10 cellular contexts compared by ENCODE assay signal in the genomic region with DNA sequence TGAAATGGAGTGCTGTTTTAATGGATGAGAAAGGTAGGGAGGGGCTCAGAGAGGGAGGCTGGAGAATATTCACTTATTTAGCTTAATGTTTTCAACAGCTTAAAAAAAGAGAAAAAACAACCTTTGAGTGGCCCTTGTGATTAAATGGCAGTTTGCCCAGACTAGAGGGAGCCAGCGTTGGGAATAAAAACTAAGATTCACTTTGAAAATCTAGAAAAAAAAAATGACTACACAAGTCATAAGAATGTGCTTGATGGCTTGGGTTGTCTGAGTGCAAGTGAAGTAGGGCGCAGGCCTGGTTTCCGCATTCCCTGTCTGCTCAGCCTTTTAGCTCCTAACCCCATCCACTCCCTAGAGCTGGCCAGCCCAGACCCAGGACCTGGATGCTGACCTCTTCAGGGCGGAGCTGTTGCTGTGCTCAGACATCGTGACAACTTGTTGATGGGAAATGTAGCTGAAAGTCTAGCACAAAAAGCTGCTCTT. TPM values are rescaled to one million over a fixed set of nuclear protein-coding genes. Genes with fewer than 3 reads are reported as not detected.
DNase-seq lines count a peak whose midpoint lies in the region; ATAC-seq and TF ChIP-seq lines count a peak whose summit lies in the region.
"Had no signal": no experiment of that assay in that cellular context is flagged by ENCODE, and none has a peak within 500 bp of the region (broad histone marks: within the 10 kb centered on the region; RNA-seq: fewer than 3 reads in every experiment).

No MANE protein-coding gene starts in this region.

- H3K9me3 ChIP-seq in breast epithelium = no peaks in the 10 kb centered on the region
- no peaks in the 10 kb centered on the region for H3K9me3 ChIP-seq in mammary epithelial cell (replicated peaks; ENCODE audit: insufficient read depth, low read length)
- H3K9me3 ChIP-seq in vagina = no peaks in the 10 kb centered on the region
- no peaks in the 10 kb centered on the region for H3K9me3 ChIP-seq in OCI-LY7 (ENCODE audit: low read length)

- no peaks in the 10 kb centered on the region for H3K27me3 Mint-ChIP-seq in nephron (ENCODE audit: low read depth)

- intact Hi-C loops in breast epithelium (cut with DNase I; ENCODE audit: low total_unique reads) (no loop called here), mammary epithelial cell (cut with micrococcal nuclease) (no loop called here), vagina (cut with DNase I) (no loop called here), OCI-LY7 (cut with micrococcal nuclease; ENCODE audit: unreplicated experiment) (no loop called here)

- H3K9me3 Mint-ChIP-seq in nephron = no peaks in the 10 kb centered on the region

- H3K27me3 ChIP-seq in breast epithelium (no peaks in the 10 kb centered on the region), mammary epithelial cell (ENCODE audit: insufficient read depth, low read length) (no peaks in the 10 kb centered on the region), vagina (no peaks in the 10 kb centered on the region)

- H3K79me2 ChIP-seq in mammary epithelial cell (ENCODE audit: insufficient read depth, low read length) = peaks cover 3% of the 10 kb centered on the region
- H3K79me2 ChIP-seq in OCI-LY7 (ENCODE audit: insufficient read depth, low read depth, low read length) = no peaks in the 10 kb centered on the region

- no peak overlapping the region for H3K4me3 ChIP-seq in breast epithelium
- H3K4me3 ChIP-seq in mammary epithelial cell (replicated peaks in 1 of 3; ENCODE audit: insufficient read depth in 1 of 3, low read depth in 2 of 3, low read length in 3 of 3) = no peak overlapping the region
- no peak overlapping the region for H3K4me3 ChIP-seq in fibroblast of villous mesenchyme (ENCODE audit: low read depth, low read length)
- H3K4me3 ChIP-seq in vagina = no peak overlapping the region
- H3K4me3 ChIP-seq in OCI-LY7 (ENCODE audit: low read depth, low read length, poor library complexity, severe bottlenecking) = no peak overlapping the region

- DNase-seq in breast epithelium (ENCODE audit: low spot score in 2 of 2) (peak in 1 of 2 donors; percentile 37), mammary epithelial cell (no peak), fibroblast of villous mesenchyme (ENCODE audit: low read depth) (peak; percentile 78), vagina (ENCODE audit: extremely low spot score in 2 of 2) (no peak), GDM1 (lab: John Stamatoyannopoulos, UW) (no peak), OCI-LY7 (ENCODE audit: low spot score) (no peak)
- DNase-seq: activated CD4-positive, alpha-beta T cell treated with anti-CD3 and anti-CD28 coated beads, Interleukin-2, amount 50 U/mL, for 1 hour; stimulated activated CD4-positive, alpha-beta T cell treated with anti-CD3 and anti-CD28 coated beads, Interleukin-2, amount 100 ng/mL, for 24 hours had no signal

- WGBS in mammary epithelial cell (ENCODE audit: low coverage, missing lambda C conversion rate) = 87% methylated on average over 5 of the region's 5 CpGs

- H3K27ac Mint-ChIP-seq in nephron = peak overlapping the region; percentile 91 to 94 (median 92)

- ATAC-seq in GM21423 (IDR thresholded peaks at IDR 0.05; ENCODE audit: unreplicated experiment) = no peak

- TF ChIP-seq CTCF in breast epithelium (IDR thresholded peaks at IDR 0.05) (no peak), mammary epithelial cell (conservative IDR thresholded peaks at IDR 0.05 in 1 of 2, IDR thresholded peaks at IDR 0.05 in 1 of 2; ENCODE audit: extremely low read depth in 1 of 2, insufficient read depth in 1 of 2, low read depth in 1 of 2, low read length in 2 of 2) (no peak), fibroblast of villous mesenchyme (IDR thresholded peaks at IDR 0.05; ENCODE audit: insufficient read depth, low read depth, low read length) (no peak), nephron (IDR thresholded peaks at IDR 0.05; ENCODE audit: unreplicated experiment in 3 of 3) (no peak), vagina (IDR thresholded peaks at IDR 0.05) (no peak), OCI-LY7 (conservative IDR thresholded peaks at IDR 0.05; ENCODE audit: low read length) (no peak)

- no peaks in the 10 kb centered on the region for H3K9me2 ChIP-seq in OCI-LY7 (ENCODE audit: insufficient read depth, low read length)

- H3K27ac ChIP-seq in breast epithelium = peak overlapping the region; percentile 69 to 77
- H3K27ac ChIP-seq in mammary epithelial cell (ENCODE audit: insufficient read depth, low read depth, low read length) = no peak overlapping the region
- peak overlapping the region; percentile 47 for H3K27ac ChIP-seq in vagina
- no peak overlapping the region for H3K27ac ChIP-seq in OCI-LY7 (ENCODE audit: low read depth, low read length, poor library complexity, severe bottlenecking)

- H3K9ac ChIP-seq in mammary epithelial cell (ENCODE audit: insufficient read depth, low read length) = no peak overlapping the region

- H3K4me2 ChIP-seq in mammary epithelial cell (ENCODE audit: insufficient read depth, low read depth, low read length) (no peak overlapping the region), OCI-LY7 (ENCODE audit: low read length) (no peak overlapping the region)

- H4K20me1 ChIP-seq in mammary epithelial cell (ENCODE audit: insufficient read depth, low read length) (no peaks in the 10 kb centered on the region), OCI-LY7 (ENCODE audit: insufficient read depth, low read length) (no peaks in the 10 kb centered on the region)

- BruUV-seq in mammary epithelial cell (replicated peaks; lab: Mats Ljungman, UMichigan) (no TSS peak), OCI-LY7 (replicated peaks; lab: Mats Ljungman, UMichigan) (no TSS peak)

- H2AFZ ChIP-seq in mammary epithelial cell (ENCODE audit: low read depth, low read length) = no peak overlapping the region
- H2AFZ ChIP-seq in OCI-LY7 (ENCODE audit: low read length) = no peak overlapping the region

- CTCF ChIA-PET in mammary epithelial cell (lab: Charles Lee; ENCODE audit: low non-redundant PET) = no interaction called here
- CTCF ChIA-PET in OCI-LY7 (lab: Charles Lee; ENCODE audit: unreplicated experiment) = no interaction called here

- no peak for TF ChIP-seq POLR2A in breast epithelium (IDR thresholded peaks at IDR 0.05)
- no peak for TF ChIP-seq POLR2A in vagina (IDR thresholded peaks at IDR 0.05)

- H3K36me3 ChIP-seq in breast epithelium (no peaks in the 10 kb centered on the region), mammary epithelial cell (ENCODE audit: insufficient read depth, low read length) (no peaks in the 10 kb centered on the region), vagina (no peaks in the 10 kb centered on the region), OCI-LY7 (ENCODE audit: insufficient read depth, low read length) (no peaks in the 10 kb centered on the region)

- H3K36me3 Mint-ChIP-seq in nephron (ENCODE audit: low read depth) = peaks cover 19% of the 10 kb centered on the region

- H3K4me1 ChIP-seq in breast epithelium (peaks cover 0 to 8% of the 10 kb centered on the region in 2 donors), mammary epithelial cell (ENCODE audit: insufficient read depth, low read length) (no peaks in the 10 kb centered on the region), vagina (peaks cover 39% of the 10 kb centered on the region), OCI-LY7 (ENCODE audit: insufficient read depth, low read length, poor library complexity, severe bottlenecking) (no peaks in the 10 kb centered on the region)

- POLR2A ChIA-PET in OCI-LY7 (lab: Charles Lee) = interaction anchor here (1.0 kb wide), 2 partner anchors 23 to 191 kb away, joined by 3 read pairs; no protein-coding TSS in a partner anchor

- H3K4me1 Mint-ChIP-seq in nephron = peaks cover 50% of the 10 kb centered on the region

- dilution Hi-C loops in mammary epithelial cell (cut with HindIII; ENCODE audit: low sequenced_read_pairs) = no loop called here

- in situ Hi-C loops in mammary epithelial cell (cut with MboI; ENCODE audit: low sequenced_read_pairs in 2 of 2) = no loop called here

- H3K4me3 Mint-ChIP-seq in nephron = peak overlapping the region in 1 of 3 experiments; percentile 25

RNA-seq across cellular contexts. Expression of gene UTRN, which starts 28.9 kb away (rescaled TPM):
- total RNA-seq in breast epithelium (100 to 1,000 TPM; 204 to 397 (median 263) TPM), mammary epithelial cell (10 to 100 TPM; 36.8 to 44.9 TPM), fibroblast of villous mesenchyme (115 and 132 TPM in 2 replicates), vagina (160 TPM), OCI-LY7 (2022) (18.1 and 24.8 TPM in 2 replicates)
- polyA plus RNA-seq in mammary epithelial cell = 10.0 TPM
- polyA minus RNA-seq in mammary epithelial cell = 72.3 TPM
- 16.1 and 17.5 TPM in 2 replicates for total RNA-seq in OCI-LY7 (2014; rRNA removed; shearing (Covaris generic))

Comparison
In these comparisons a context has a peak if more than half of its experiments do, and no peak if none do; other contexts are left out.
1. H3K27ac ChIP-seq: peak in breast epithelium (2 of 2) and vagina (single experiment); none in mammary epithelial cell (single experiment) and OCI-LY7 (single experiment).